In the genomic region with DNA sequence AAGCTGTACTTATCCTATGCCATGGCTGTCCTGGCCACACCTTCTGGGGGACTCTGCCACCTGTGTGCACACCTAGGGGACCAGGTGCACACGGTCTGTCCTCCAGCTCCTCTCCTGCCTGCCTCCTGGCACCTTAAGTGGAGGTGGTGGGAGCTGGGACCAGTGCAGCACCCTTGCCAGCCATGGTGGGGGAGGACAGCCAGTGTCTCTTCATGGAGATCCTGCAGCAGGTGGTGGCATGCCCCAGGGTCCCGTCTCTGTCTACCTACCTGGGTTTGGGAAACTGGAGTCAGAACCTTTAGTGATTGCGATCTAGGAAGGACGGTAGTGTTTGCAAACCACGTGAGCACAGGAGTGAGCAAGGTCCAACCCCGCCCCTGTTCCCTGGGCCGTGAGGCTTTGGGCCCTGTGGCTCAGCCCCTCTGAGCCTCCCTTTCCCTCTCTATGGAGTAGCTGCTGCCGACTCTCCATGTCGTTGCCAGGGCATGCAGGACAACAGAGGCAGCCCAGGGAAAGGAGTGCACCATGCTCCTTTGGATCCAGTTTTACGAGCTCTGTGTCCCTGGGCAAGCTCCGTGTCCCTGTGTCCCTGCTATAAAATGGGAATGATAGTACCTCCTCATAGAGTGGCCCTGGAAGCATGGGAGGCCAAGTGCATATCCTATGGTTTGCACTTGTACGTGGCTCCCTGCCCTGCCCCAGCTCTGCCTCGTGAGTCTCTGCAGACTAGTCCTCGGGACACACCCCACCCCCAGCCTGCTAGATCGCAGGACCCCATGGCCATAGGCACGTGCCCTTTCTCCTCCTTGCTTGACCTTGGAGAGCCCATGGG, we compare ENCODE assay signal across 1 cellular context.
TF ChIP-seq lines count a peak whose summit lies in the region.

No MANE protein-coding gene starts in this region.

TF ChIP-seq in liver, 16 proteins besides CTCF, POLR2A, EP300 and RAD21 (continued from another document):
- no peak for TF ChIP-seq ZBTB33 (IDR thresholded peaks at IDR 0.05)
- TF ChIP-seq JUND (IDR thresholded peaks at IDR 0.05) = no peak
- no peak for TF ChIP-seq NR2F2 (IDR thresholded peaks at IDR 0.05)
- peak; percentile 60 for TF ChIP-seq HNF4G (IDR thresholded peaks at IDR 0.05)
- TF ChIP-seq, protein P1, sequence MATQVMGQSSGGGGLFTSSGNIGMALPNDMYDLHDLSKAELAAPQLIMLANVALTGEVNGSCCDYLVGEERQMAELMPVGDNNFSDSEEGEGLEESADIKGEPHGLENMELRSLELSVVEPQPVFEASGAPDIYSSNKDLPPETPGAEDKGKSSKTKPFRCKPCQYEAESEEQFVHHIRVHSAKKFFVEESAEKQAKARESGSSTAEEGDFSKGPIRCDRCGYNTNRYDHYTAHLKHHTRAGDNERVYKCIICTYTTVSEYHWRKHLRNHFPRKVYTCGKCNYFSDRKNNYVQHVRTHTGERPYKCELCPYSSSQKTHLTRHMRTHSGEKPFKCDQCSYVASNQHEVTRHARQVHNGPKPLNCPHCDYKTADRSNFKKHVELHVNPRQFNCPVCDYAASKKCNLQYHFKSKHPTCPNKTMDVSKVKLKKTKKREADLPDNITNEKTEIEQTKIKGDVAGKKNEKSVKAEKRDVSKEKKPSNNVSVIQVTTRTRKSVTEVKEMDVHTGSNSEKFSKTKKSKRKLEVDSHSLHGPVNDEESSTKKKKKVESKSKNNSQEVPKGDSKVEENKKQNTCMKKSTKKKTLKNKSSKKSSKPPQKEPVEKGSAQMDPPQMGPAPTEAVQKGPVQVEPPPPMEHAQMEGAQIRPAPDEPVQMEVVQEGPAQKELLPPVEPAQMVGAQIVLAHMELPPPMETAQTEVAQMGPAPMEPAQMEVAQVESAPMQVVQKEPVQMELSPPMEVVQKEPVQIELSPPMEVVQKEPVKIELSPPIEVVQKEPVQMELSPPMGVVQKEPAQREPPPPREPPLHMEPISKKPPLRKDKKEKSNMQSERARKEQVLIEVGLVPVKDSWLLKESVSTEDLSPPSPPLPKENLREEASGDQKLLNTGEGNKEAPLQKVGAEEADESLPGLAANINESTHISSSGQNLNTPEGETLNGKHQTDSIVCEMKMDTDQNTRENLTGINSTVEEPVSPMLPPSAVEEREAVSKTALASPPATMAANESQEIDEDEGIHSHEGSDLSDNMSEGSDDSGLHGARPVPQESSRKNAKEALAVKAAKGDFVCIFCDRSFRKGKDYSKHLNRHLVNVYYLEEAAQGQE (IDR thresholded peaks at IDR 0.05) = no peak
- TF ChIP-seq FOXA1 (IDR thresholded peaks at IDR 0.05) = no peak
- TF ChIP-seq MAX (IDR thresholded peaks at IDR 0.05) = no peak
- TF ChIP-seq SP1 (IDR thresholded peaks at IDR 0.05) = peak; percentile 81
TF ChIP-seq in liver: peak in this region for 3.
